8 cellular contexts compared by ENCODE assay signal in genomic region chr9:97412628-97413382, GRCh38. TPM values are rescaled to one million over a fixed set of nuclear protein-coding genes. Genes with fewer than 3 reads are reported as not detected.
DNase-seq lines count a peak whose midpoint lies in the region; ATAC-seq and TF ChIP-seq lines count a peak whose summit lies in the region.

No MANE protein-coding gene starts in this region.

- no peak for TF ChIP-seq CTCF in AG04449 (IDR thresholded peaks at IDR 0.05; ENCODE audit: insufficient read depth, low read length, missing control alignments)
- no peak for TF ChIP-seq CTCF in activated CD8-positive, alpha-beta T cell treated with anti-CD3 and anti-CD28 coated beads for 36 hours (IDR thresholded peaks at IDR 0.05)
- TF ChIP-seq CTCF in parathyroid adenoma (IDR thresholded peaks at IDR 0.05) = no peak

- no peak overlapping the region for H3K9ac ChIP-seq in parathyroid adenoma

- H2AFZ ChIP-seq in parathyroid adenoma = peak overlapping the region; percentile 82

- H3K27me3 ChIP-seq in parathyroid adenoma (ENCODE audit: control insufficient read depth, insufficient read depth, low read length) = no peaks in the 10 kb centered on the region

- no peaks in the 10 kb centered on the region for H3K9me3 Mint-ChIP-seq in activated CD8-positive, alpha-beta T cell treated with anti-CD3 and anti-CD28 coated beads for 36 hours

- H3K36me3 Mint-ChIP-seq in activated CD8-positive, alpha-beta T cell treated with anti-CD3 and anti-CD28 coated beads for 36 hours (ENCODE audit: low read depth) = no peaks in the 10 kb centered on the region

- H3K4me2 ChIP-seq in parathyroid adenoma (ENCODE audit: low read length) = peak overlapping the region; percentile 75

- H3K4me3 ChIP-seq in AG04449 (ENCODE audit: low read depth, low read length) = peak overlapping the region; percentile 69
- H3K4me3 ChIP-seq in parathyroid adenoma (ENCODE audit: low read depth, low read length) = peak overlapping the region; percentile 80

- DNase-seq in AG04449 (ENCODE audit: low read depth, low spot score) (no peak), HT-29 (ENCODE audit: low spot score) (peak; percentile 26), Right ventricle myocardium superior (no peak), SK-N-DZ (ENCODE audit: low spot score) (no peak)
- DNase-seq in activated CD8-positive, alpha-beta T cell treated with anti-CD3 and anti-CD28 coated beads for 36 hours = no peak
- DNase-seq in effector CD8-positive, alpha-beta T cell (lab: John Stamatoyannopoulos, UW) = no peak

- POLR2A ChIA-PET in AG04449 (lab: Yijun Ruan, JAX) = no interaction called here
- POLR2A ChIA-PET in activated CD8-positive, alpha-beta T cell treated with anti-CD3 and anti-CD28 coated beads for 36 hours (lab: Charles Lee) = interaction anchor here (1.4 kb wide), 1 partner anchor 34 kb away, joined by 3 read pairs; no protein-coding TSS in a partner anchor

- no peaks in the 10 kb centered on the region for H3K9me3 ChIP-seq in parathyroid adenoma (ENCODE audit: control insufficient read depth, low read length)

- no peaks in the 10 kb centered on the region for H3K36me3 ChIP-seq in parathyroid adenoma (ENCODE audit: control insufficient read depth, insufficient read depth, low read length)

- no peaks in the 10 kb centered on the region for H3K79me2 ChIP-seq in parathyroid adenoma

- H3K4me1 Mint-ChIP-seq in activated CD8-positive, alpha-beta T cell treated with anti-CD3 and anti-CD28 coated beads for 36 hours (ENCODE audit: low read depth) = peaks cover 21% of the 10 kb centered on the region

- ATAC-seq in GM18867 (IDR thresholded peaks at IDR 0.05; ENCODE audit: unreplicated experiment) = peak; percentile 8
- ATAC-seq in activated CD8-positive, alpha-beta T cell treated with anti-CD3 and anti-CD28 coated beads for 36 hours = peak; percentile 6
- ATAC-seq in Right ventricle myocardium superior (ENCODE audit: poor library complexity) = peak; percentile 19

- CTCF ChIA-PET in AG04449 (lab: Yijun Ruan, JAX) = interaction anchor here (0.6 to 7.4 kb wide), 21 partner anchors 9 to 559 kb away, joined by 3 to 83 read pairs (median 4); partner anchors contain the start of gene ZNF782
- CTCF ChIA-PET in activated CD8-positive, alpha-beta T cell treated with anti-CD3 and anti-CD28 coated beads for 36 hours (lab: Charles Lee) = interaction anchor here (0.8 to 10.4 kb wide), 13 partner anchors 9 to 556 kb away, joined by 3 to 55 read pairs (median 5); partner anchors contain the start of genes NCBP1, TMOD1 and TSTD2

- H3K4me1 ChIP-seq in parathyroid adenoma = peaks cover 7% of the 10 kb centered on the region

- intact Hi-C loops in activated CD8-positive, alpha-beta T cell treated with anti-CD3 and anti-CD28 coated beads for 36 hours (cut with micrococcal nuclease) = loop anchor here (5.0 kb wide), 2 partner anchors 89 to 184 kb away; partner anchors contain the start of gene TMOD1
- intact Hi-C loops in Right ventricle myocardium superior (cut with DNase I) = no loop called here

- H3K27ac ChIP-seq in parathyroid adenoma = peak overlapping the region; percentile 56

- peak overlapping the region; percentile 73 for H3K4me3 Mint-ChIP-seq in activated CD8-positive, alpha-beta T cell treated with anti-CD3 and anti-CD28 coated beads for 36 hours

- peak overlapping the region; percentile 23 for H3K27ac Mint-ChIP-seq in activated CD8-positive, alpha-beta T cell treated with anti-CD3 and anti-CD28 coated beads for 36 hours

- H3K27me3 Mint-ChIP-seq in activated CD8-positive, alpha-beta T cell treated with anti-CD3 and anti-CD28 coated beads for 36 hours = peaks cover 15% of the 10 kb centered on the region

RNA-seq across cellular contexts. Expression of gene TDRD7, which starts 0.9 kb away (rescaled TPM):
- 7.3 and 8.7 TPM in 2 replicates for total RNA-seq in HT-29 (2014; rRNA removed; shearing (Covaris generic))
- 1 to 10 TPM; 3.7 to 4.0 TPM for total RNA-seq in activated CD8-positive, alpha-beta T cell treated with anti-CD3 and anti-CD28 coated beads for 36 hours
- total RNA-seq in Right ventricle myocardium superior = 7.9 TPM
- polyA plus RNA-seq in SK-N-DZ (2014; cell fraction: cytosol; rRNA removed) = 1.0 and 1.1 TPM in 2 replicates
- polyA plus RNA-seq in SK-N-DZ (2014; cell fraction: nucleus; rRNA removed) = 0.72 and 2.2 TPM in 2 replicates
